Comparison of ENCODE assay signal across 16 cellular contexts in the genomic region with DNA sequence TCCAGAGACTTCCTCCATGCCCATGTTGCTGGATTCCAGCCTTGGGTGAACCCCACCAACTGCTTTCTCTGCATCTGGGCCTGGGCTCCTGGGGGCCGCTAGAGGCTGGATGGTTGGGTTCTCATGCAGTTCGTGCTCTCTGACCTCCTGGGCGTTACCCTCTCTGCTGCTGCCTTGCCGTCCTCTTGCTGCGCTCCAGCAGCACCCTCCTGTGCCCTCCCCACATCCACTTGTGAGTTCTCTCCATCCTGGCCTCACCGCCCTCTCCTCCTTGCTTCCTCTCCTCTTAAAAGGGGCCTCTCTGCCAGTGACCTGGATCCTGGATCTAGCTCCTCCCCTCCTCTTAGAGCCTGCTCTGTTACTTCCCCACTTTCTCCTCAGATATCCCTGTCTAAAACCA. TPM values are rescaled to one million over a fixed set of nuclear protein-coding genes. Genes with fewer than 3 reads are reported as not detected.
A peak's percentile ranks its signal among the peaks of the same experiment; 100 is the strongest.
DNase-seq lines count a peak whose midpoint lies in the region; ATAC-seq and TF ChIP-seq lines count a peak whose summit lies in the region.
"Had no signal": no experiment of that assay in that cellular context is flagged by ENCODE, and none has a peak within 500 bp of the region (broad histone marks: within the 10 kb centered on the region; RNA-seq: fewer than 3 reads in every experiment).

No MANE protein-coding gene starts in this region.

- no peak overlapping the region for H4K8ac ChIP-seq in neuronal stem cell (ENCODE audit: low read depth, low read length)

- no peak overlapping the region for H2BK120ac ChIP-seq in neuronal stem cell (ENCODE audit: low read depth, low read length)

- H3K23ac ChIP-seq in neuronal stem cell (ENCODE audit: low read depth, low read length, poor library complexity) = no peak overlapping the region

- H3K4me1 ChIP-seq in heart right ventricle = peaks cover 0 to 61% (median 17%) of the 10 kb centered on the region in 9 donors
- peaks cover 0 to 42% of the 10 kb centered on the region in 2 donors for H3K4me1 ChIP-seq in right atrium auricular region
- peaks cover 14 to 23% of the 10 kb centered on the region in 2 donors for H3K4me1 ChIP-seq in neuronal stem cell (ENCODE audit: control insufficient read depth in 2 of 2, insufficient read depth in 1 of 2, low read depth in 1 of 2, low read length in 2 of 2)

- no peak overlapping the region for H3K9ac ChIP-seq in neuronal stem cell (ENCODE audit: low read depth, low read length, poor library complexity)
- H3K9ac ChIP-seq: GM23248, KMS-11 had no signal

- no peak for TF ChIP-seq CTCF in heart right ventricle (IDR thresholded peaks at IDR 0.05)
- no peak for TF ChIP-seq CTCF in right atrium auricular region (IDR thresholded peaks at IDR 0.05)
- no peak for TF ChIP-seq CTCF in coronary artery (IDR thresholded peaks at IDR 0.05)

- H3K9me3 ChIP-seq in heart right ventricle (no peaks in the 10 kb centered on the region), right atrium auricular region (no peaks in the 10 kb centered on the region), neuronal stem cell (replicated peaks in 1 of 2; ENCODE audit: control insufficient read depth in 2 of 2, insufficient read depth in 1 of 2, low read depth in 1 of 2, low read length in 2 of 2) (no peaks in the 10 kb centered on the region)

- H3K27me3 ChIP-seq in heart right ventricle (no peaks in the 10 kb centered on the region), right atrium auricular region (no peaks in the 10 kb centered on the region), neuronal stem cell (ENCODE audit: control insufficient read depth in 3 of 3, insufficient read depth in 3 of 3, low read depth in 1 of 3, low read length in 3 of 3) (no peaks in the 10 kb centered on the region)

- H3K27ac ChIP-seq in heart right ventricle (peak overlapping the region in 6 of 10 donors; percentile 86 to 91 (median 89)), right atrium auricular region (peak overlapping the region in 1 of 2 donors; percentile 90), coronary artery (no peak overlapping the region), neuronal stem cell (replicated peaks; ENCODE audit: low read length) (no peak overlapping the region)
- H3K27ac ChIP-seq: GM23248, KMS-11 had no signal

- no peak overlapping the region for H2AK5ac ChIP-seq in neuronal stem cell (ENCODE audit: low read depth, low read length)

- H3K4me3 ChIP-seq in heart right ventricle = no peak overlapping the region
- no peak overlapping the region for H3K4me3 ChIP-seq in right atrium auricular region
- H3K4me3 ChIP-seq in coronary artery = no peak overlapping the region
- H3K4me3 ChIP-seq in neuronal stem cell (ENCODE audit: low read length in 2 of 2) = no peak overlapping the region
- H3K4me3 ChIP-seq: GM23248 had no signal

- H2BK15ac ChIP-seq in neuronal stem cell (ENCODE audit: low read length) = no peak overlapping the region

- H3K18ac ChIP-seq in neuronal stem cell (ENCODE audit: low read length) = peak overlapping the region; percentile 41

- ATAC-seq in heart right ventricle (no peak), GM21528 (IDR thresholded peaks at IDR 0.05; ENCODE audit: low FRiP score, unreplicated experiment) (no peak)

- no peak overlapping the region for H3K4ac ChIP-seq in neuronal stem cell (ENCODE audit: low read length)

- 92 to 95% methylated on average over 6 of the region's 6 CpGs for WGBS in heart right ventricle, 2 donors
- WGBS in neuronal stem cell (ENCODE audit: extremely low coverage in 2 of 2, insufficient read length in 2 of 2, insufficient replicate concordance in 1 of 2), 2 donors = no CpG with 5 or more reads among the region's 6 CpGs

- H3K4me2 ChIP-seq in neuronal stem cell (ENCODE audit: insufficient read depth, low read length, poor library complexity, severe bottlenecking) = no peak overlapping the region
- H3K4me2 ChIP-seq: KMS-11 had no signal

- no peak overlapping the region for H2BK12ac ChIP-seq in neuronal stem cell (ENCODE audit: low read length)

- no peak overlapping the region for H2BK5ac ChIP-seq in neuronal stem cell (ENCODE audit: low read length)

- H4K91ac ChIP-seq in neuronal stem cell (ENCODE audit: low read depth, low read length, poor library complexity) = no peak overlapping the region

- DNase-seq in heart right ventricle (no peak), right atrium auricular region (ENCODE audit: low spot score) (no peak), coronary artery (ENCODE audit: low spot score) (peak; percentile 24), neuronal stem cell (ENCODE audit: low spot score) (no peak), hypothalamus (lab: John Stamatoyannopoulos, UW) (no peak), GOT3 (lab: John Stamatoyannopoulos, UW) (no peak)
- DNase-seq: GM23248, HCEC 1CT, MM.1S, NCI-H2029 treated with DMSO at 0.1 percent for 48 hours, NCI-H2227 treated with DMSO at 0.1 percent for 48 hours, NCI-H526 treated with DMSO at 0.1 percent for 48 hours, RPMI8226, SHP77 had no signal

- no peak overlapping the region for H3K14ac ChIP-seq in neuronal stem cell (ENCODE audit: low read length)

- no peak overlapping the region for H2AFZ ChIP-seq in neuronal stem cell (ENCODE audit: low read length)
- H2AFZ ChIP-seq: GM23248 had no signal

- intact Hi-C loops in heart right ventricle (cut with DNase I) = loop anchor here in 4 of 10 donors (5.0 to 10.0 kb wide), 4 partner anchors 70 to 797 kb away; no protein-coding TSS in a partner anchor

- no peaks in the 10 kb centered on the region for H3K79me1 ChIP-seq in neuronal stem cell (ENCODE audit: low read depth, low read length)

- H3K36me3 ChIP-seq in heart right ventricle (no peaks in the 10 kb centered on the region), right atrium auricular region (no peaks in the 10 kb centered on the region), neuronal stem cell (replicated peaks in 1 of 2; ENCODE audit: control insufficient read depth in 2 of 2, insufficient read depth in 2 of 2, low read length in 2 of 2) (no peaks in the 10 kb centered on the region)

RNA-seq across cellular contexts. Expression of gene CHCHD6, which starts 43.7 kb away (rescaled TPM):
- total RNA-seq in heart right ventricle (10 to 100 TPM in 6 of 10 donors, 1 to 10 TPM in 4; 5.2 to 15.8 (median 10.2) TPM), right atrium auricular region (10 to 100 TPM in 1 of 2 donors, 1 to 10 TPM in 1; 8.4 to 10.9 TPM)
- 10 to 100 TPM in 1 of 2 donors, 1 to 10 TPM in 1; 9.9 to 27.0 TPM for polyA plus RNA-seq in heart right ventricle
- 38.4 TPM for polyA plus RNA-seq in neuronal stem cell (2013, experiment 1 of 2)
- 38.2 TPM for polyA plus RNA-seq in neuronal stem cell (2013, experiment 2 of 2)

Comparison
In these comparisons a context has a peak if more than half of its experiments do, and no peak if none do; other contexts are left out.
1. H3K27ac ChIP-seq: peak in heart right ventricle (6 of 10); none in coronary artery (0 of 2) and neuronal stem cell (single experiment).